7 cellular contexts compared by ENCODE assay signal in the genomic region with DNA sequence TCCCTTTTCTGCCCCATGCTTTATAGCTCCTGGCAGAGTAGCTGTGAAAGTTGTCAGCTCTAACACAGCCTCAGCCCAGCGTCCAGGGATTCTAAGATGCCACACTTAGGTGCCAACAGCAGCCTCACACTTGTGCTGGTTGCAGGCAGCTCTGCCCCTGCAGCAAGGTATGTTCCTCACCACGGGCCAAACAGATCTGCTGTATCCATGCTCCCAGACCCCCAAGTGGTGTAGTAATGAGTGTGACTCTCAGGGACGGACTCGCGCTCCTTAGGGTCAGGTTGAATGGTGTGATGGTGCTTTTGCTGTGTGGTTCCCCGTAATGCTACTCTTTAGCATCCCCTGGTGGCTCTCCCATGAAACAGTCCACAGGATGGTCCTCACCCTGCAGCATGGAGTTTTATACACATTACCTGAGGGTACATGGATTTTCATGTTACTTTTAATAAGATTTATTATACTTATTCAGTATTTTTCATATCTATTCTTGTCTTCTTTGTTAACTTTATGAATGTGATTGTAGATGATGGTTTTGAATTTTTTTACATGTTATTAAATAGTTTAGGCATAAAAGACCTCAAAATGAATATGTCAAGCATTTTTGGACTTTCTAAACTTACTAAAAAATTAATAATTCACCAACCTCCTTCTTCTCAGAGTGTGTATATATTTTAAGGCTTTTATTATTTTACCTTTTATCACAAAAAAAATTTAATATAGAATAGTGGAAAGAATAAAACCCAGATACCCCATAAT.
DNase-seq lines count a peak whose midpoint lies in the region; ATAC-seq and TF ChIP-seq lines count a peak whose summit lies in the region.

No MANE protein-coding gene starts in this region.

- ATAC-seq in GM21529 (IDR thresholded peaks at IDR 0.05; ENCODE audit: unreplicated experiment), result peak; percentile 87

- H3K4me1 ChIP-seq in KMS-11 (ENCODE audit: low read depth, poor library complexity, severe bottlenecking) (no peaks in the 10 kb centered on the region), breast epithelium (no peaks in the 10 kb centered on the region)

- H3K27ac ChIP-seq in KMS-11, result no peak overlapping the region
- H3K27ac ChIP-seq in breast epithelium, result no peak overlapping the region

- H3K36me3 ChIP-seq in KMS-11 (ENCODE audit: insufficient read depth) (no peaks in the 10 kb centered on the region), breast epithelium (no peaks in the 10 kb centered on the region)

- no peaks in the 10 kb centered on the region for H4K20me1 ChIP-seq in KMS-11 (ENCODE audit: insufficient read depth)

- H3K4me2 ChIP-seq in KMS-11, result no peak overlapping the region

- intact Hi-C loops in breast epithelium (cut with DNase I; ENCODE audit: low total_unique reads), result no loop called here

- H3K4me3 ChIP-seq in KMS-11 (IDR thresholded peaks at IDR 0.05; ENCODE audit: insufficient read depth, low read depth, low read length) (no peak overlapping the region), breast epithelium (peak overlapping the region in 1 of 3 donors; percentile 26)

- H3K9ac ChIP-seq in KMS-11, result no peak overlapping the region

- TF ChIP-seq POLR2A in breast epithelium (IDR thresholded peaks at IDR 0.05), result no peak

- H3K27me3 ChIP-seq in KMS-11 (ENCODE audit: insufficient read depth, low read depth) (no peaks in the 10 kb centered on the region), breast epithelium (no peaks in the 10 kb centered on the region)

- peak; percentile 85 for TF ChIP-seq CTCF in KMS-11 (conservative IDR thresholded peaks at IDR 0.05; ENCODE audit: low read depth, low read length)
- TF ChIP-seq CTCF in breast epithelium (IDR thresholded peaks at IDR 0.05), result peak in 2 of 3 donors; percentile 74 to 78

- no peaks in the 10 kb centered on the region for H3K9me3 ChIP-seq in breast epithelium

- peak overlapping the region; percentile 36; the same call in 1 of the 2 replicates for H2AFZ ChIP-seq in KMS-11 (ENCODE audit: low read depth)

- H3K79me2 ChIP-seq in KMS-11 (ENCODE audit: insufficient read depth, low read depth), result no peaks in the 10 kb centered on the region

- DNase-seq in GF-D8 (lab: John Stamatoyannopoulos, UW) (peak; percentile 15), SK-N-DZ (ENCODE audit: low spot score) (peak; percentile 67), breast epithelium (ENCODE audit: low spot score in 2 of 2) (no peak), islet precursor cell (peak; percentile 78)
- DNase-seq in stimulated activated CD4-positive, alpha-beta T cell treated with anti-CD3 and anti-CD28 coated beads, Interleukin-4, amount 100 ng/mL, for 24 hours, result peak; percentile 33

Comparison
In these comparisons a context has a peak if more than half of its experiments do, and no peak if none do; other contexts are left out.
1. DNase-seq: peak in GF-D8 (single experiment), SK-N-DZ (single experiment), islet precursor cell (single experiment) and stimulated activated CD4-positive, alpha-beta T cell treated with anti-CD3 and anti-CD28 coated beads, Interleukin-4, amount 100 ng/mL, for 24 hours (single experiment); none in breast epithelium (0 of 2).